In genomic region chr4:156672492-156672891, GRCh38 we compare ENCODE assay signal across 17 cellular contexts.
A peak's percentile ranks its signal among the peaks of the same experiment; 100 is the strongest.
DNase-seq lines count a peak whose midpoint lies in the region; ATAC-seq and TF ChIP-seq lines count a peak whose summit lies in the region.
"Had no signal": no experiment of that assay in that cellular context is flagged by ENCODE, and none has a peak within 500 bp of the region (broad histone marks: within the 10 kb centered on the region; RNA-seq: fewer than 3 reads in every experiment).

No MANE protein-coding gene starts in this region.

- ATAC-seq in gastrocnemius medialis (no peak), lower lobe of right lung (no peak)
- ATAC-seq: left lobe of liver, natural killer cell had no signal

- H2AFZ ChIP-seq in GM23248 = peak overlapping the region; percentile 37

- no peaks in the 10 kb centered on the region for H3K36me3 ChIP-seq in GM23248 (ENCODE audit: low read depth)
- H3K36me3 ChIP-seq in testis (ENCODE audit: low read depth, missing control alignments) = no peaks in the 10 kb centered on the region
- no peaks in the 10 kb centered on the region for H3K36me3 ChIP-seq in gastrocnemius medialis
- H3K36me3 ChIP-seq in lower lobe of right lung = no peaks in the 10 kb centered on the region

- no peaks in the 10 kb centered on the region for H3K9me3 ChIP-seq in GM23248 (ENCODE audit: low read depth)
- H3K9me3 ChIP-seq in testis = no peaks in the 10 kb centered on the region
- H3K9me3 ChIP-seq in gastrocnemius medialis = no peaks in the 10 kb centered on the region
- no peaks in the 10 kb centered on the region for H3K9me3 ChIP-seq in lower lobe of right lung

- TF ChIP-seq POLR2A in testis (IDR thresholded peaks at IDR 0.05) (no peak), gastrocnemius medialis (IDR thresholded peaks at IDR 0.05) (no peak)

- peak overlapping the region; percentile 60 for H3K4me3 ChIP-seq in GM23248
- H3K4me3 ChIP-seq in fibroblast of mammary gland (ENCODE audit: control insufficient read depth, low read depth, low read length) = no peak overlapping the region
- H3K4me3 ChIP-seq in testis = no peak overlapping the region
- no peak overlapping the region for H3K4me3 ChIP-seq in gastrocnemius medialis
- H3K4me3 ChIP-seq in lower lobe of right lung = no peak overlapping the region
- H3K4me3 ChIP-seq: SK-N-MC had no signal

- H3F3A ChIP-seq in GM23248 (ENCODE audit: insufficient read depth) = peaks cover 36% of the 10 kb centered on the region

- peak overlapping the region; percentile 77 for H3K4me2 ChIP-seq in GM23248 (ENCODE audit: unreplicated experiment)

- H4K20me1 ChIP-seq in GM23248 (ENCODE audit: insufficient read depth) = no peaks in the 10 kb centered on the region

- H3K9me2 ChIP-seq in GM23248 (ENCODE audit: insufficient read depth) = no peaks in the 10 kb centered on the region

- no peaks in the 10 kb centered on the region for H3K27me3 ChIP-seq in GM23248 (replicated peaks; ENCODE audit: insufficient read depth)
- H3K27me3 ChIP-seq in testis = no peaks in the 10 kb centered on the region
- no peaks in the 10 kb centered on the region for H3K27me3 ChIP-seq in gastrocnemius medialis
- H3K27me3 ChIP-seq in lower lobe of right lung (ENCODE audit: low read depth) = no peaks in the 10 kb centered on the region

- H3K27ac ChIP-seq in GM23248 = peak overlapping the region; percentile 59
- no peak overlapping the region for H3K27ac ChIP-seq in testis
- H3K27ac ChIP-seq in gastrocnemius medialis = no peak overlapping the region
- H3K27ac ChIP-seq in lower lobe of right lung = no peak overlapping the region
- H3K27ac ChIP-seq: SK-N-MC had no signal

- in situ Hi-C loops in GM23248 (cut with MboI) = no loop called here
- in situ Hi-C loops in gastrocnemius medialis (cut with MboI; ENCODE audit: low sequenced_read_pairs in 4 of 4) = no loop called here

- H3K79me2 ChIP-seq in GM23248 (ENCODE audit: insufficient read depth) = no peaks in the 10 kb centered on the region

- H3K9ac ChIP-seq in GM23248 = peak overlapping the region; percentile 30

- DNase-seq in GM23248 (peak; percentile 69), OCI-M1 (lab: John Stamatoyannopoulos, UW) (peak; percentile 24), fibroblast of mammary gland (ENCODE audit: low read depth) (peak; percentile 33), occipital lobe (lab: John Stamatoyannopoulos, UW) (peak; percentile 37), testis (no peak), gastrocnemius medialis (no peak), lower lobe of right lung (no peak), germinal center (ENCODE audit: low spot score) (no peak)
- DNase-seq: activated CD4-positive, alpha-beta memory T cell treated with anti-CD3 and anti-CD28 coated beads, Interleukin-2, amount 10 ng/mL, durations not matched to agents 7 days and 5 days; AML-193; Calu3; natural killer cell; NCI-H1417; NCI-H345; substantia nigra had no signal

- H3K4me1 ChIP-seq in GM23248 (ENCODE audit: insufficient read depth) (peaks cover 44% of the 10 kb centered on the region), testis (no peaks in the 10 kb centered on the region), gastrocnemius medialis (peaks cover 0 to 6% of the 10 kb centered on the region in 2 donors), lower lobe of right lung (no peaks in the 10 kb centered on the region)

- TF ChIP-seq CTCF in fibroblast of mammary gland (conservative IDR thresholded peaks at IDR 0.05; ENCODE audit: control insufficient read depth, insufficient read depth, low read depth, low read length) = no peak
- TF ChIP-seq CTCF in testis (IDR thresholded peaks at IDR 0.05) = no peak
- no peak for TF ChIP-seq CTCF in gastrocnemius medialis (IDR thresholded peaks at IDR 0.05 in 4 of 5, conservative IDR thresholded peaks at IDR 0.05 in 1 of 5)
- no peak for TF ChIP-seq CTCF in lower lobe of right lung (IDR thresholded peaks at IDR 0.05)

- intact Hi-C loops in testis (cut with DNase I; ENCODE audit: low total_unique reads) (no loop called here), gastrocnemius medialis (cut with DNase I; ENCODE audit: low total_unique reads) (loop anchor here (10.0 kb wide), 1 partner anchor 292 kb away; no protein-coding TSS in a partner anchor), lower lobe of right lung (cut with DNase I) (no loop called here)

- WGBS in GM23248 (ENCODE audit: low coverage in 1 of 2, low lambda C conversion rate in 2 of 2, missing lambda C conversion rate in 2 of 2), 2 experiments = 0% methylated on average over 3 of the region's 3 CpGs
- 57 to 66% methylated on average over 3 of the region's 3 CpGs for WGBS in testis, 2 donors

Comparison
In these comparisons a context has a peak if more than half of its experiments do, and no peak if none do; other contexts are left out.
1. DNase-seq: peak in GM23248 (single experiment), OCI-M1 (single experiment), fibroblast of mammary gland (single experiment) and occipital lobe (single experiment); none in testis (single experiment), gastrocnemius medialis (0 of 2), lower lobe of right lung (single experiment) and germinal center (single experiment).